ENCODE assay signal across 8 cellular contexts in genomic region chr1:35769759-35770446, GRCh38. TPM values are rescaled to one million over a fixed set of nuclear protein-coding genes. Genes with fewer than 3 reads are reported as not detected.
A peak's percentile ranks its signal among the peaks of the same experiment; 100 is the strongest.
DNase-seq lines count a peak whose midpoint lies in the region; ATAC-seq and TF ChIP-seq lines count a peak whose summit lies in the region.

TSS of gene CLSPN (minus strand) at chr1:35769978. CDS start at chr1:35769870, 108 bp downstream.

- peak within 1 kb of the TSS; percentile 98 for H3K4me3 Mint-ChIP-seq in effector memory CD8-positive, alpha-beta T cell
- H3K4me3 Mint-ChIP-seq in memory B cell: peak within 1 kb of the TSS; percentile 95

- POLR2A ChIA-PET in activated CD8-positive, alpha-beta memory T cell treated with anti-CD3 and anti-CD28 coated beads for 36 hours (lab: Charles Lee): interaction anchor here (0.6 to 1.5 kb wide), 8 partner anchors 12 to 213 kb away, joined by 3 to 6 read pairs (median 3); partner anchors contain the start of gene AGO4

- no peaks in the 10 kb centered on the region for H3K27me3 Mint-ChIP-seq in effector memory CD8-positive, alpha-beta T cell
- no peaks in the 10 kb centered on the region for H3K27me3 Mint-ChIP-seq in memory B cell

- CTCF ChIA-PET in activated CD8-positive, alpha-beta memory T cell treated with anti-CD3 and anti-CD28 coated beads for 36 hours (lab: Charles Lee): interaction anchor here (0.8 to 4.6 kb wide), 7 partner anchors 10 to 319 kb away, joined by 3 to 11 read pairs (median 7); no protein-coding TSS in a partner anchor

- DNase-seq in CMK (ENCODE audit: low read depth) (peak; percentile 96), GM20000 (ENCODE audit: low spot score) (peak; percentile 98), HT-29 (ENCODE audit: low spot score) (peak; percentile 92), NOMO-1 (lab: John Stamatoyannopoulos, UW; ENCODE audit: unreplicated experiment in 2 of 2) (peak; percentile 95 to 97), memory B cell (ENCODE audit: low spot score in 2 of 2) (peak; percentile 84 to 88)
- DNase-seq in effector memory CD8-positive, alpha-beta T cell: peak; percentile 90 to 91 (median 90)
- peak; percentile 93 for DNase-seq in stimulated activated CD8-positive, alpha-beta memory T cell treated with anti-CD3 and anti-CD28 coated beads, Interleukin-12 subunit alpha, Interleukin-12 subunit beta, amount 100 ng/mL, for 24 hours (ENCODE audit: extremely low read depth)

- H3K27ac Mint-ChIP-seq in effector memory CD8-positive, alpha-beta T cell: peak within 1 kb of the TSS; percentile 85 to 91
- peak within 1 kb of the TSS; percentile 76 for H3K27ac Mint-ChIP-seq in memory B cell

- H3K36me3 Mint-ChIP-seq in effector memory CD8-positive, alpha-beta T cell (ENCODE audit: insufficient read depth): peaks cover 5% of the 10 kb centered on the region
- H3K36me3 Mint-ChIP-seq in memory B cell: no peaks in the 10 kb centered on the region

- no peak for TF ChIP-seq CTCF in GM20000 (IDR thresholded peaks at IDR 0.05; ENCODE audit: extremely low read depth, missing control alignments)

- H3K9me3 Mint-ChIP-seq in effector memory CD8-positive, alpha-beta T cell: no peaks in the 10 kb centered on the region
- no peaks in the 10 kb centered on the region for H3K9me3 Mint-ChIP-seq in memory B cell

- peaks cover 6 to 13% of the 10 kb centered on the region in 2 donors for H3K4me1 Mint-ChIP-seq in effector memory CD8-positive, alpha-beta T cell (ENCODE audit: low read depth in 2 of 2)
- peaks cover 4% of the 10 kb centered on the region for H3K4me1 Mint-ChIP-seq in memory B cell

- ATAC-seq in effector memory CD8-positive, alpha-beta T cell (replicated peaks): peak; percentile 91
- peak; percentile 94 for ATAC-seq in memory B cell (ENCODE audit: low read depth)

RNA-seq across cellular contexts. Expression of gene CLSPN, which starts in this region (rescaled TPM):
- total RNA-seq in HT-29 (2014; rRNA removed; shearing (Covaris generic)): 9.4 and 10.9 TPM in 2 replicates
- 10 to 100 TPM; 86.3 to 87.5 TPM for total RNA-seq in activated CD8-positive, alpha-beta memory T cell treated with anti-CD3 and anti-CD28 coated beads for 36 hours

Comparison
In these comparisons a context has a peak if more than half of its experiments do, and no peak if none do; other contexts are left out.
1. Peak in every context shown above with its lines: DNase-seq and ATAC-seq.